In the genomic region with DNA sequence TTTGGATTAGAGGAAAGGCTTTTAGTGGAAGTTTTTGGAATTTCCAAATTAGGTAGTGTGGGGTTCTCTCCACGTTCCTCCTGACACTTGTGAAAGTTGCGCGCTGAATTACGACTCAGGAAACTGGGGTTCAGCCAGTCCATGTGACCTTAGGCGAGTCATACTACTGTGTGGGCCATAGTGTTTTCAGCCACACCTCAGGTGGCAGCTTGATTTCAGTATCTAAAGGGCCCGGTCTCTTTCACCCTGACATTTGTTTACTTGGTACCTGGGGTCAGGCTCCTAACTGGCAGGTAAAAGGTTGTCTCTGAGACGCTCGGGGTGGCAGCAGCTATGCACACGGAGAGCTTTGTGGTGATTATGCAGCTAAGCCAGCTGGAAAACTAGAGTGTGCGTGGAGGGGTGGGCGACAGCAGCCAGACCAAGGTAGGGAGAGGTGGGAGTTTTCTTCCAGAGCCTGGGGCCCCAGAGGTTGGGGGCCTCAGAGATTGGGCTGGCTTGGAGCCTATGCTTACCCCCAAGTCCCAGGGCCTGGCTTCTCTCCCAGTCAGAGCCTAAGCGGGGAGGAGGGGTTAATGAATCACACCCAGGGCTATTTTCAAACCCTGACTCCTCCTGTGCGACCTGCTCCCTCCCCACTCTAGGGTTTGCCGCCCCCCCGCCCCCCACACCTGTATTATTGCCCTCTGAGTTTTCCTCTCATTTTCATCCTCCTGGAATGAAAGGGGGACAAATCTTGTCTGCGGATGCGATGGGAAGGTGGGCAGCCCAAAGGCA, we compare ENCODE assay signal across 8 cellular contexts. TPM values are rescaled to one million over a fixed set of nuclear protein-coding genes. Genes with fewer than 3 reads are reported as not detected.
DNase-seq lines count a peak whose midpoint lies in the region; ATAC-seq and TF ChIP-seq lines count a peak whose summit lies in the region.

No MANE protein-coding gene starts in this region.

- no peak for ATAC-seq in HG02970 (IDR thresholded peaks at IDR 0.05; ENCODE audit: low FRiP score, unreplicated experiment)

- no peaks in the 10 kb centered on the region for H3K36me3 ChIP-seq in neutrophil

- H3K27me3 ChIP-seq in neutrophil: no peaks in the 10 kb centered on the region

- H3K4me3 ChIP-seq in neutrophil (ENCODE audit: low read depth in 1 of 2, low read length in 1 of 2): peak overlapping the region; percentile 65 to 66

- DNase-seq in EL: peak; percentile 18
- peak; percentile 1 for DNase-seq in KG1 (lab: John Stamatoyannopoulos, UW)
- DNase-seq in erythroblast (lab: John Stamatoyannopoulos, UW): peak; percentile 36 to 55
- no peak for DNase-seq in HT-29 (ENCODE audit: low spot score)
- no peak for DNase-seq in NCI-H2171 (lab: John Stamatoyannopoulos, UW)
- DNase-seq in cerebellar nuclear complex (lab: John Stamatoyannopoulos, UW): no peak

- H3K9me3 ChIP-seq in neutrophil: no peaks in the 10 kb centered on the region

- H3K4me1 ChIP-seq in neutrophil (ENCODE audit: control insufficient read depth in 1 of 2, insufficient read depth in 1 of 2, low read depth in 1 of 2, low read length in 1 of 2): peaks cover 45 to 48% of the 10 kb centered on the region in 2 experiments

- TF ChIP-seq POLR2A in erythroblast (IDR thresholded peaks at IDR 0.05; ENCODE audit: low read length): no peak

- no peak for TF ChIP-seq CTCF in neutrophil (IDR thresholded peaks at IDR 0.05)

- H3K27ac ChIP-seq in neutrophil: peak overlapping the region; percentile 79

RNA-seq across cellular contexts. Expression of a gene that starts 47.2 kb away (rescaled TPM):
- 0.97 and 1.1 TPM in 2 replicates for total RNA-seq in HT-29 (2014; rRNA removed; shearing (Covaris generic))

Comparison
In these comparisons a context has a peak if more than half of its experiments do, and no peak if none do; other contexts are left out.
1. DNase-seq: peak in EL (single experiment), KG1 (single experiment) and erythroblast (2 of 2); none in HT-29 (single experiment), NCI-H2171 (single experiment) and cerebellar nuclear complex (0 of 2).